8 cellular contexts compared by ENCODE assay signal in genomic region chr1:40508375-40509341, GRCh38. TPM values are rescaled to one million over a fixed set of nuclear protein-coding genes. Genes with fewer than 3 reads are reported as not detected.
DNase-seq lines count a peak whose midpoint lies in the region; ATAC-seq and TF ChIP-seq lines count a peak whose summit lies in the region.

EXO5 (plus strand) TSS chr1:40508767; CDS start chr1:40514545, 5,778 bp downstream.

- TF ChIP-seq CTCF in Calu3 (IDR thresholded peaks at IDR 0.05; ENCODE audit: unreplicated experiment) (no peak), fibroblast of villous mesenchyme (IDR thresholded peaks at IDR 0.05; ENCODE audit: insufficient read depth, low read depth, low read length) (no peak), neural cell (IDR thresholded peaks at IDR 0.05; ENCODE audit: poor library complexity, severe bottlenecking) (no peak)

- H2AFZ ChIP-seq in neural cell (ENCODE audit: low read depth, low read length) = peak within 1 kb of the TSS; percentile 59

- intact Hi-C loops in Calu3 (cut with micrococcal nuclease; ENCODE audit: unreplicated experiment) = loop anchor here (5.0 kb wide), 1 partner anchor 51 kb away; no protein-coding TSS in a partner anchor

- ATAC-seq in GM21528 (IDR thresholded peaks at IDR 0.05; ENCODE audit: low FRiP score, unreplicated experiment) = peak; percentile 87
- peak; percentile 99 for ATAC-seq in stimulated activated naive CD8-positive, alpha-beta T cell treated with anti-CD3 and anti-CD28 coated beads, Interleukin-15, amount 100 ng/mL, for 72 hours

- CTCF ChIA-PET in Calu3 (lab: Charles Lee) = interaction anchor here (0.5 to 1.4 kb wide), 2 partner anchors 23 to 621 kb away, joined by 3 read pairs; partner anchors contain the start of gene ZNF684

- H3K4me3 Mint-ChIP-seq in Calu3 (ENCODE audit: low read depth, unreplicated experiment) = peak within 1 kb of the TSS; percentile 86
- H3K4me3 Mint-ChIP-seq in stimulated activated naive CD8-positive, alpha-beta T cell treated with anti-CD3 and anti-CD28 coated beads, Interleukin-15, amount 100 ng/mL, for 72 hours = peak within 1 kb of the TSS; percentile 86 to 88

- peak; percentile 78 for DNase-seq in Calu3
- DNase-seq in KG1 (lab: John Stamatoyannopoulos, UW) = peak; percentile 46
- peak; percentile 87 to 91 for DNase-seq in SJCRH30
- DNase-seq in activated gamma-delta T cell (lab: John Stamatoyannopoulos, UW) = peak; percentile 64
- DNase-seq in fibroblast of villous mesenchyme (ENCODE audit: low read depth) = peak; percentile 77
- peak; percentile 83 to 89 for DNase-seq in stimulated activated naive CD8-positive, alpha-beta T cell treated with anti-CD3 and anti-CD28 coated beads, Interleukin-15, amount 100 ng/mL, for 72 hours

- no peaks in the 10 kb centered on the region for H3K27me3 ChIP-seq in SJCRH30
- peaks cover 3% of the 10 kb centered on the region for H3K27me3 ChIP-seq in neural cell (ENCODE audit: insufficient read depth, low read depth, low read length)

- H4K20me1 ChIP-seq in neural cell (ENCODE audit: insufficient read depth) = no peaks in the 10 kb centered on the region

- H3K27me3 Mint-ChIP-seq in Calu3 (ENCODE audit: unreplicated experiment) = no peaks in the 10 kb centered on the region
- no peaks in the 10 kb centered on the region for H3K27me3 Mint-ChIP-seq in stimulated activated naive CD8-positive, alpha-beta T cell treated with anti-CD3 and anti-CD28 coated beads, Interleukin-15, amount 100 ng/mL, for 72 hours

- peak within 1 kb of the TSS; percentile 61 for H3K9ac ChIP-seq in neural cell (ENCODE audit: low read length)

- H3K9me3 ChIP-seq in SJCRH30 (replicated peaks) = peaks cover 14% of the 10 kb centered on the region
- no peaks in the 10 kb centered on the region for H3K9me3 ChIP-seq in neural cell (ENCODE audit: low read length)

- H3K27ac Mint-ChIP-seq in Calu3 (ENCODE audit: unreplicated experiment) = peak within 1 kb of the TSS; percentile 61
- peak within 1 kb of the TSS; percentile 85 to 96 for H3K27ac Mint-ChIP-seq in stimulated activated naive CD8-positive, alpha-beta T cell treated with anti-CD3 and anti-CD28 coated beads, Interleukin-15, amount 100 ng/mL, for 72 hours

- H3K36me3 ChIP-seq in SJCRH30 (peaks cover 25% of the 10 kb centered on the region), neural cell (ENCODE audit: insufficient read depth, low read length) (no peaks in the 10 kb centered on the region)

- no peaks in the 10 kb centered on the region for H3K9me2 ChIP-seq in neural cell (ENCODE audit: insufficient read depth, low read length)

- no TSS peak for BruUV-seq in Calu3 (replicated peaks; lab: Mats Ljungman, UMichigan)

- no peaks in the 10 kb centered on the region for H3K79me2 ChIP-seq in neural cell (replicated peaks; ENCODE audit: insufficient read depth, low read length)

- H3K4me3 ChIP-seq in SJCRH30 (peak within 1 kb of the TSS; percentile 74), fibroblast of villous mesenchyme (ENCODE audit: low read depth, low read length) (peak within 1 kb of the TSS; percentile 83), neural cell (ENCODE audit: low read length) (peak within 1 kb of the TSS; percentile 73)

- H3K9me3 Mint-ChIP-seq in Calu3 (ENCODE audit: low read depth, unreplicated experiment) = peaks cover 22% of the 10 kb centered on the region
- H3K9me3 Mint-ChIP-seq in stimulated activated naive CD8-positive, alpha-beta T cell treated with anti-CD3 and anti-CD28 coated beads, Interleukin-15, amount 100 ng/mL, for 72 hours = peaks cover 31 to 33% of the 10 kb centered on the region in 2 donors

- no peaks in the 10 kb centered on the region for H3F3A ChIP-seq in neural cell (ENCODE audit: insufficient read depth, low read length, poor library complexity, severe bottlenecking)

- TF ChIP-seq EP300 in neural cell (conservative IDR thresholded peaks at IDR 0.05; ENCODE audit: poor library complexity, severe bottlenecking) = no peak

- no peak for TF ChIP-seq RAD21 in neural cell (conservative IDR thresholded peaks at IDR 0.05)

- H3K27ac ChIP-seq in SJCRH30 (peak within 1 kb of the TSS; percentile 62), neural cell (ENCODE audit: low read length) (no peak within 1 kb of the TSS)

- H3K4me1 ChIP-seq in SJCRH30 = no peaks in the 10 kb centered on the region; the same call in 1 of the 2 replicates

- peak within 1 kb of the TSS; percentile 42 for H3K4me2 ChIP-seq in neural cell (ENCODE audit: low read length)

- peaks cover 9% of the 10 kb centered on the region for H3K4me1 Mint-ChIP-seq in Calu3 (ENCODE audit: low read depth, unreplicated experiment)
- peaks cover 10% of the 10 kb centered on the region for H3K4me1 Mint-ChIP-seq in stimulated activated naive CD8-positive, alpha-beta T cell treated with anti-CD3 and anti-CD28 coated beads, Interleukin-15, amount 100 ng/mL, for 72 hours

- H3K36me3 Mint-ChIP-seq in Calu3 (ENCODE audit: insufficient read depth, unreplicated experiment) = peaks cover 18% of the 10 kb centered on the region

TF ChIP-seq in neural cell, 6 proteins besides CTCF, POLR2A, EP300 and RAD21:
- TF ChIP-seq MXI1 (conservative IDR thresholded peaks at IDR 0.05; ENCODE audit: poor library complexity, severe bottlenecking) (peak; percentile 24), POLR2AphosphoS5 (IDR thresholded peaks at IDR 0.05) (peak; percentile 10), EZH2 (IDR thresholded peaks at IDR 0.05; ENCODE audit: borderline replicate concordance, insufficient read depth, low read length, poor library complexity, severe bottlenecking) (no peak), TAF1 (IDR thresholded peaks at IDR 0.05; ENCODE audit: low read depth) (no peak), SMC3 (conservative IDR thresholded peaks at IDR 0.05; ENCODE audit: poor library complexity) (no peak), REST (IDR thresholded peaks at IDR 0.05; ENCODE audit: borderline replicate concordance) (no peak)

RNA-seq across cellular contexts. Expression of gene EXO5, which starts in this region (rescaled TPM):
- total RNA-seq in Calu3 (2022) = 11.7 and 12.2 TPM in 2 replicates
- total RNA-seq in SJCRH30 (2014; rRNA removed; shearing (Covaris generic)) = 22.7 and 25.6 TPM in 2 replicates
- total RNA-seq in fibroblast of villous mesenchyme = 8.2 and 10.6 TPM in 2 replicates
- 7.9 and 14.1 TPM in 2 replicates for polyA plus RNA-seq in neural cell
- 12.2 and 13.3 TPM in 2 replicates for polyA minus RNA-seq in neural cell
